22 cellular contexts compared by ENCODE assay signal in the genomic region with DNA sequence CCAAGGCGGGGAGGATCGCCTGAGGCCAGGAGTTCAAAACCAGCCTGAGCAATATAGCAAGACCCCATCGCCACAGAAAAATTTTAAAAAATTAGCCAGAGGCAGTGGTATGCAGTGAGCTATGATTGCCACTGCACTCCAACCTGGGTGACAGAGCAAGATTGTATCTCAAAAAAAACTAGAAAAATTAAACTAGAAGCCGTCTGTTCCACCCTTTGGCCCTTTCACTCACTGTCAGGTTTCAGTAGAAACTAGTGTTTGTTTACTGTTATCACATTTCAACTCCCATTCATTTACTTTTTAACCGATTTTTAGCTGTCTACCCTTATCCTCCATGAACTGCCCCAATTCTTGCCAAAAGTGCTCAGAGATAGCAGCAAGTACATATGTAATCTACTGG. TPM values are rescaled to one million over a fixed set of nuclear protein-coding genes. Genes with fewer than 3 reads are reported as not detected.
A peak's percentile ranks its signal among the peaks of the same experiment; 100 is the strongest.
DNase-seq lines count a peak whose midpoint lies in the region; ATAC-seq and TF ChIP-seq lines count a peak whose summit lies in the region.
"Had no signal": no experiment of that assay in that cellular context is flagged by ENCODE, and none has a peak within 500 bp of the region (broad histone marks: within the 10 kb centered on the region; RNA-seq: fewer than 3 reads in every experiment).

No MANE protein-coding gene starts in this region.

- H3K27ac ChIP-seq in CD4-positive, CD25-positive, alpha-beta regulatory T cell (ENCODE audit: insufficient read depth, low read length, poor library complexity, severe bottlenecking): no peak overlapping the region
- H3K27ac ChIP-seq in neutrophil: peak overlapping the region; percentile 94
- H3K27ac ChIP-seq: colonic mucosa, sigmoid colon had no signal

- no peaks in the 10 kb centered on the region for H3K9me3 Mint-ChIP-seq in CD4-positive, CD25-positive, alpha-beta regulatory T cell
- no peaks in the 10 kb centered on the region for H3K9me3 Mint-ChIP-seq in HFFc6
- H3K9me3 Mint-ChIP-seq: activated T-helper 2 cell treated with anti-CD3 and anti-CD28 coated beads, Interferon-gamma antibody, Interleukin-2, Interleukin-4, amounts not matched to agents 10 μg/mL and 5 μg/mL and 100 μg/mL, durations not matched to agents 14 hours and 24 hours and 36 hours; natural killer cell treated with Interleukin-12 subunit alpha and Interleukin-12 subunit beta and Interleukin-15 and Interleukin-18, amount 100 ng/mL, for 72 hours had no signal

- H3K27me3 ChIP-seq in CD4-positive, CD25-positive, alpha-beta regulatory T cell (ENCODE audit: control insufficient read depth, insufficient read depth, low read length): no peaks in the 10 kb centered on the region
- H3K27me3 ChIP-seq in neutrophil: no peaks in the 10 kb centered on the region
- H3K27me3 ChIP-seq: brain microvascular endothelial cell, colonic mucosa, sigmoid colon had no signal

- H3K4me3 ChIP-seq in CD4-positive, CD25-positive, alpha-beta regulatory T cell (ENCODE audit: low read depth, low read length): no peak overlapping the region
- H3K4me3 ChIP-seq in neutrophil (ENCODE audit: low read depth in 1 of 2, low read length in 1 of 2): no peak overlapping the region
- H3K4me3 ChIP-seq: colonic mucosa, sigmoid colon had no signal

- peaks cover 72% of the 10 kb centered on the region for H3K4me1 ChIP-seq in CD4-positive, CD25-positive, alpha-beta regulatory T cell (ENCODE audit: control insufficient read depth, insufficient read depth, low read length, poor library complexity, severe bottlenecking)
- H3K4me1 ChIP-seq in neutrophil (ENCODE audit: control insufficient read depth in 1 of 2, insufficient read depth in 1 of 2, low read depth in 1 of 2, low read length in 1 of 2): peaks cover 97 to 100% of the 10 kb centered on the region in 2 experiments

- peaks cover 3% of the 10 kb centered on the region for H3K36me3 ChIP-seq in CD4-positive, CD25-positive, alpha-beta regulatory T cell (ENCODE audit: control insufficient read depth, insufficient read depth, low read length)
- H3K36me3 ChIP-seq in neutrophil: no peaks in the 10 kb centered on the region
- H3K36me3 ChIP-seq: colonic mucosa, sigmoid colon had no signal

- no peak for ATAC-seq in CD4-positive, CD25-positive, alpha-beta regulatory T cell (ENCODE audit: low read depth in 2 of 2)
- no peak for ATAC-seq in GM19324 (IDR thresholded peaks at IDR 0.05; ENCODE audit: low FRiP score, unreplicated experiment)
- ATAC-seq: activated CD8-positive, alpha-beta memory T cell treated with anti-CD3 and anti-CD28 coated beads, Interleukin-2, amount 10 ng/mL, durations not matched to agents 7 days and 5 days; HCT116; left colon; natural killer cell treated with Interleukin-12 subunit alpha and Interleukin-12 subunit beta and Interleukin-15 and Interleukin-18, amount 100 ng/mL, for 72 hours had no signal

- no peak for TF ChIP-seq POLR2A in erythroblast (IDR thresholded peaks at IDR 0.05; ENCODE audit: low read length)

- H3K36me3 Mint-ChIP-seq in CD4-positive, CD25-positive, alpha-beta regulatory T cell: peaks cover 12% of the 10 kb centered on the region
- H3K36me3 Mint-ChIP-seq in HFFc6 (ENCODE audit: low read depth): peaks cover 20% of the 10 kb centered on the region
- H3K36me3 Mint-ChIP-seq: natural killer cell treated with Interleukin-12 subunit alpha and Interleukin-12 subunit beta and Interleukin-15 and Interleukin-18, amount 100 ng/mL, for 72 hours had no signal

- H3K27ac Mint-ChIP-seq in CD4-positive, CD25-positive, alpha-beta regulatory T cell: peak overlapping the region in 1 of 3 donors; percentile 68
- H3K27ac Mint-ChIP-seq in HFFc6: no peak overlapping the region
- H3K27ac Mint-ChIP-seq: activated CD8-positive, alpha-beta memory T cell treated with anti-CD3 and anti-CD28 coated beads, Interleukin-2, amount 10 ng/mL, durations not matched to agents 7 days and 5 days; activated T-helper 2 cell treated with anti-CD3 and anti-CD28 coated beads, Interferon-gamma antibody, Interleukin-2, Interleukin-4, amounts not matched to agents 10 μg/mL and 5 μg/mL and 100 μg/mL, durations not matched to agents 14 hours and 24 hours and 36 hours; natural killer cell treated with Interleukin-12 subunit alpha and Interleukin-12 subunit beta and Interleukin-15 and Interleukin-18, amount 100 ng/mL, for 72 hours had no signal

- TF ChIP-seq CTCF in HFFc6 (IDR thresholded peaks at IDR 0.05) (no peak), neutrophil (IDR thresholded peaks at IDR 0.05) (no peak)

- no peak for DNase-seq in CD4-positive, CD25-positive, alpha-beta regulatory T cell
- DNase-seq in HFFc6 (no peak), erythroblast (lab: John Stamatoyannopoulos, UW) (peak; percentile 50 to 82), NCI-H345 (lab: John Stamatoyannopoulos, UW) (no peak), germinal center (ENCODE audit: low spot score) (no peak), NCI-H82 treated with DMSO at 0.1 percent for 48 hours (lab: John Stamatoyannopoulos, UW; ENCODE audit: unreplicated experiment) (no peak)
- DNase-seq: ACHN; activated CD8-positive, alpha-beta memory T cell treated with anti-CD3 and anti-CD28 coated beads, Interleukin-2, amount 10 ng/mL, durations not matched to agents 7 days and 5 days; brain microvascular endothelial cell; C1 segment of cervical spinal cord; colonic mucosa; glutamatergic neuron; Kasumi-1; left colon; NCI-H1105; NCI-H2029 treated with DMSO at 0.1 percent for 48 hours; sigmoid colon had no signal

- H3K9me3 ChIP-seq in CD4-positive, CD25-positive, alpha-beta regulatory T cell (ENCODE audit: control insufficient read depth in 2 of 2, low read length in 2 of 2): no peaks in the 10 kb centered on the region
- H3K9me3 ChIP-seq in neutrophil: no peaks in the 10 kb centered on the region
- H3K9me3 ChIP-seq: colonic mucosa, sigmoid colon had no signal

- H3K27me3 Mint-ChIP-seq in CD4-positive, CD25-positive, alpha-beta regulatory T cell: no peaks in the 10 kb centered on the region
- H3K27me3 Mint-ChIP-seq in HFFc6 (ENCODE audit: insufficient read depth): peaks cover 1% of the 10 kb centered on the region
- H3K27me3 Mint-ChIP-seq: activated CD8-positive, alpha-beta memory T cell treated with anti-CD3 and anti-CD28 coated beads, Interleukin-2, amount 10 ng/mL, durations not matched to agents 7 days and 5 days; natural killer cell treated with Interleukin-12 subunit alpha and Interleukin-12 subunit beta and Interleukin-15 and Interleukin-18, amount 100 ng/mL, for 72 hours had no signal

- H3K4me1 Mint-ChIP-seq in CD4-positive, CD25-positive, alpha-beta regulatory T cell: peaks cover 42 to 64% (median 55%) of the 10 kb centered on the region in 4 donors
- peaks cover 62% of the 10 kb centered on the region for H3K4me1 Mint-ChIP-seq in HFFc6 (ENCODE audit: low read depth)

- H3K4me3 Mint-ChIP-seq in CD4-positive, CD25-positive, alpha-beta regulatory T cell: peak overlapping the region in 3 of 4 donors; percentile 30 to 74 (median 71)
- peak overlapping the region; percentile 11; the same call in 1 of the 2 replicates for H3K4me3 Mint-ChIP-seq in HFFc6
- H3K4me3 Mint-ChIP-seq: activated CD8-positive, alpha-beta memory T cell treated with anti-CD3 and anti-CD28 coated beads, Interleukin-2, amount 10 ng/mL, durations not matched to agents 7 days and 5 days; natural killer cell treated with Interleukin-12 subunit alpha and Interleukin-12 subunit beta and Interleukin-15 and Interleukin-18, amount 100 ng/mL, for 72 hours had no signal

RNA-seq across cellular contexts. Expression of a gene that starts 8.3 kb away (rescaled TPM):
- 39.6 TPM for total RNA-seq in CD4-positive, CD25-positive, alpha-beta regulatory T cell
- 10 to 100 TPM; 17.1 to 24.2 (median 21.3) TPM for polyA plus RNA-seq in CD4-positive, CD25-positive, alpha-beta regulatory T cell
- 10 to 100 TPM; 45.5 to 82.3 (median 70.4) TPM for total RNA-seq in HFFc6 (2021; fragmentation: NEBNext Ultra II Directional; extraction: Animal tissue kit (Norgen Biotek cat#: 25700))

Comparison
In these comparisons a context has a peak if more than half of its experiments do, and no peak if none do; other contexts are left out.
1. DNase-seq: peak in erythroblast (2 of 2); none in CD4-positive, CD25-positive, alpha-beta regulatory T cell (0 of 3), HFFc6 (single experiment), NCI-H345 (single experiment), germinal center (single experiment) and NCI-H82 treated with DMSO at 0.1 percent for 48 hours (single experiment).